Comparison of ENCODE assay signal across 13 cellular contexts in the genomic region with DNA sequence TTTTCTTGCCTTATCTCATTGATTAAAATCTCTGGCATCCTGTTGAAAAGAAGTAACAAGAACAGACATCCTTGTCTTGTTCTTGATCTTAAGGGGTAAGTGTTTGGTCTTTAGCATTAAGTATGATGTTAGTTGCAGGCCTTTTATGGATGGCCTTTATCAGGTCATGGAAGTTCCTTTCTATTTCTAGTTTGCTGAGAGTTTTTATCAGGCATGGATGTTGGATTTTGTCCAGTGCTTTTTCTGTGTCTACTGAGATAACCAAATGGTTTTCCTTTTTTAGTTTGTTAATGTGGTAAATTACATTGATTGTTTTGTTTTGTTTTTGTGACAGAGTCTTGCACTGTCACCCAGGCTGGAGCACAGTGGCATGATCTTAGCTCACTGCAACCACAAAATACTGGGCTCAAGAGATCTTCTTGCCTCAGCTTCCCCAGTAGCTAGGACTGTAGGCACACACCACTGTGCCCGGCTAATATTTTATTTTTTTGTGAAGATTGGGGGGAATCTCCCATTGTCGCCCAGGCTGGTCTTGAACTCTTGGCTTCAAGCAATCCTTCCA. TPM values are rescaled to one million over a fixed set of nuclear protein-coding genes. Genes with fewer than 3 reads are reported as not detected.
"Had no signal": no experiment of that assay in that cellular context is flagged by ENCODE, and none has a peak within 500 bp of the region (broad histone marks: within the 10 kb centered on the region; RNA-seq: fewer than 3 reads in every experiment).

No MANE protein-coding gene starts in this region.

- ATAC-seq: activated CD8-positive, alpha-beta T cell treated with anti-CD3 and anti-CD28 coated beads, Interleukin-2, amount 10 ng/mL, durations not matched to agents 7 days and 5 days; left colon; stimulated activated memory B cell treated with anti-CD40 and anti-IgM and Interleukin-4, amounts not matched to agents 10 μg/mL and 1 μg/mL and 100 μg/mL, for 72 hours had no signal

- DNase-seq: activated CD4-positive, alpha-beta T cell treated with anti-CD3 and anti-CD28 coated beads for 4 hours; activated CD8-positive, alpha-beta T cell treated with anti-CD3 and anti-CD28 coated beads, Interleukin-2, amount 10 ng/mL, durations not matched to agents 7 days and 5 days; activated naive CD4-positive, alpha-beta T cell treated with anti-CD3 and anti-CD28 coated beads for 36 hours; endodermal cell; glutamatergic neuron; small intestine; T-helper 9 cell; trophoblast cell had no signal

RNA-seq across cellular contexts. Expression of a gene that starts 26.3 kb away (rescaled TPM):
- total RNA-seq: activated CD8-positive, alpha-beta T cell treated with anti-CD3 and anti-CD28 coated beads, Interleukin-2, amount 10 ng/mL, durations not matched to agents 7 days and 5 days had no signal

RNA-seq across cellular contexts. Expression of a gene that starts 45.0 kb away (rescaled TPM):
- total RNA-seq: activated CD8-positive, alpha-beta T cell treated with anti-CD3 and anti-CD28 coated beads, Interleukin-2, amount 10 ng/mL, durations not matched to agents 7 days and 5 days; activated T-helper 1 cell treated with anti-CD3 and anti-CD28 coated beads, Interleukin-12 subunit alpha, Interleukin-12 subunit beta, Interleukin-2, Interleukin-4 antibody, amounts not matched to agents 30 ng/mL and 10 ng/mL and 1 ng/mL, durations not matched to agents 14 hours and 24 hours and 36 hours; dermis microvascular lymphatic vessel endothelial cell; osteoblast had no signal
